12 cellular contexts compared by ENCODE assay signal in genomic region chr4:100162027-100162685, GRCh38. TPM values are rescaled to one million over a fixed set of nuclear protein-coding genes. Genes with fewer than 3 reads are reported as not detected.
A peak's percentile ranks its signal among the peaks of the same experiment; 100 is the strongest.
DNase-seq lines count a peak whose midpoint lies in the region; ATAC-seq, FAIRE-seq and TF ChIP-seq lines count a peak whose summit lies in the region.
"Had no signal": no experiment of that assay in that cellular context is flagged by ENCODE, and none has a peak within 500 bp of the region (broad histone marks: within the 10 kb centered on the region; RNA-seq: fewer than 3 reads in every experiment).

No MANE protein-coding gene starts in this region.

- CTCF ChIA-PET in activated B cell treated with CpG ODN at 0.5 μM for 24 hours (lab: Charles Lee) (interaction anchor here (0.6 kb wide), 1 partner anchor 1009 kb away, joined by 3 read pairs; no protein-coding TSS in a partner anchor), MCF 10A (lab: Yijun Ruan, JAX) (interaction anchor here (0.5 to 1.0 kb wide), 2 partner anchors 64 to 70 kb away, joined by 3 to 5 read pairs; no protein-coding TSS in a partner anchor)

- H3K4me3 Mint-ChIP-seq in activated B cell treated with CpG ODN at 0.5 μM for 24 hours (peak overlapping the region; percentile 3), MCF 10A (ENCODE audit: unreplicated experiment) (no peak overlapping the region)

- H3K27ac Mint-ChIP-seq in activated B cell treated with CpG ODN at 0.5 μM for 24 hours (no peak overlapping the region), MCF 10A (ENCODE audit: low read depth, unreplicated experiment) (no peak overlapping the region)

- H3K36me3 Mint-ChIP-seq in activated B cell treated with CpG ODN at 0.5 μM for 24 hours (ENCODE audit: low read depth) (no peaks in the 10 kb centered on the region), MCF 10A (ENCODE audit: insufficient read depth, unreplicated experiment) (no peaks in the 10 kb centered on the region)

- FAIRE-seq in HTR-8/SVneo (lab: Jason Lieb, UNC) = no peak
- FAIRE-seq: H1 had no signal

- H3K4me1 Mint-ChIP-seq in activated B cell treated with CpG ODN at 0.5 μM for 24 hours = peaks cover 30% of the 10 kb centered on the region
- no peaks in the 10 kb centered on the region for H3K4me1 Mint-ChIP-seq in MCF 10A (ENCODE audit: insufficient read depth, unreplicated experiment)

- H3K27me3 Mint-ChIP-seq in activated B cell treated with CpG ODN at 0.5 μM for 24 hours = no peaks in the 10 kb centered on the region
- H3K27me3 Mint-ChIP-seq in MCF 10A (ENCODE audit: insufficient read depth, unreplicated experiment) = no peaks in the 10 kb centered on the region

- no TSS peak for BruUV-seq in MCF 10A (replicated peaks; lab: Mats Ljungman, UMichigan)

- DNase-seq in activated B cell treated with CpG ODN at 0.5 μM for 24 hours (no peak), MCF 10A (ENCODE audit: unreplicated experiment) (no peak), GDM1 (lab: John Stamatoyannopoulos, UW) (no peak), HTR-8/SVneo (ENCODE audit: insufficient read length, low spot score) (no peak)
- DNase-seq in stimulated activated CD4-positive, alpha-beta T cell treated with anti-CD3 and anti-CD28 coated beads, Interleukin-15, amount 100 ng/mL, for 24 hours = no peak
- DNase-seq: DND-41, left ventricle myocardium inferior, retina had no signal

- H3K9me3 Mint-ChIP-seq in activated B cell treated with CpG ODN at 0.5 μM for 24 hours (peaks cover 20% of the 10 kb centered on the region), MCF 10A (ENCODE audit: unreplicated experiment) (peaks cover under 1% of the 10 kb centered on the region)

- POLR2A ChIA-PET in activated B cell treated with CpG ODN at 0.5 μM for 24 hours (lab: Charles Lee) (no interaction called here), MCF 10A (lab: Yijun Ruan, JAX) (no interaction called here)

- intact Hi-C loops in activated B cell treated with CpG ODN at 0.5 μM for 24 hours (cut with micrococcal nuclease) (no loop called here), MCF 10A (cut with micrococcal nuclease) (no loop called here)

- ATAC-seq in GM18520 (IDR thresholded peaks at IDR 0.05; ENCODE audit: unreplicated experiment) (peak; percentile 83), GM21390 (IDR thresholded peaks at IDR 0.05; ENCODE audit: unreplicated experiment) (peak; percentile 78), HG03066 (IDR thresholded peaks at IDR 0.05; ENCODE audit: low read depth, unreplicated experiment) (peak; percentile 86), activated B cell treated with CpG ODN at 0.5 μM for 24 hours (ENCODE audit: low read depth) (no peak)

- TF ChIP-seq CTCF in activated B cell treated with CpG ODN at 0.5 μM for 24 hours (IDR thresholded peaks at IDR 0.05) (no peak), MCF 10A (IDR thresholded peaks at IDR 0.05; ENCODE audit: unreplicated experiment) (no peak)

RNA-seq across cellular contexts. Expression of gene DDIT4L, which starts 28.1 kb away (rescaled TPM):
- total RNA-seq in activated B cell treated with CpG ODN at 0.5 μM for 24 hours (not detected in 2 replicates), MCF 10A (2022) (0.22 and 0.23 TPM in 2 replicates)
